8 cellular contexts compared by ENCODE assay signal in genomic region chr17:73956595-73957465, GRCh38.
DNase-seq lines count a peak whose midpoint lies in the region; ATAC-seq and TF ChIP-seq lines count a peak whose summit lies in the region.

No MANE protein-coding gene starts in this region.

- H3K4me1 Mint-ChIP-seq in CD4-positive, alpha-beta memory T cell = peaks cover 0 to 8% (median 4%) of the 10 kb centered on the region in 4 donors

- H3K27me3 ChIP-seq in CD4-positive, alpha-beta memory T cell (ENCODE audit: insufficient read depth, low read length) = peaks cover 3% of the 10 kb centered on the region
- peaks cover 12% of the 10 kb centered on the region for H3K27me3 ChIP-seq in HL-60 (ENCODE audit: insufficient read depth, poor library complexity, severe bottlenecking)
- peaks cover 12% of the 10 kb centered on the region for H3K27me3 ChIP-seq in ascending aorta

- peaks cover 3 to 5% of the 10 kb centered on the region in 2 donors for H3K27me3 Mint-ChIP-seq in CD4-positive, alpha-beta memory T cell

- DNase-seq in CD4-positive, alpha-beta memory T cell = peak; percentile 38 to 57 (median 44)
- DNase-seq in HL-60 (ENCODE audit: low read depth in 1 of 2, low spot score in 1 of 2) = peak in 1 of 2 experiments; percentile 31
- peak; percentile 38 for DNase-seq in SK-N-DZ (ENCODE audit: low spot score)
- DNase-seq in ascending aorta (ENCODE audit: low spot score in 2 of 2) = peak in 1 of 2 donors; percentile 53
- DNase-seq in left lobe of liver (ENCODE audit: low spot score) = peak; percentile 58
- DNase-seq in stimulated activated CD8-positive, alpha-beta memory T cell treated with anti-CD3 and anti-CD28 coated beads, Interleukin-12 subunit alpha, Interleukin-12 subunit beta, amount 100 ng/mL, for 1 hour (ENCODE audit: low read depth) = peak; percentile 15

- H3K27ac Mint-ChIP-seq in CD4-positive, alpha-beta memory T cell = no peak overlapping the region

- H3K9me3 Mint-ChIP-seq in CD4-positive, alpha-beta memory T cell = peaks cover 0 to 5% (median 3%) of the 10 kb centered on the region in 8 donors

- intact Hi-C loops in CD4-positive, alpha-beta memory T cell (cut with micrococcal nuclease) = loop anchor here (1.0 to 5.0 kb wide), 3 partner anchors 305 to 700 kb away; no protein-coding TSS in a partner anchor
- intact Hi-C loops in ascending aorta (cut with DNase I) = no loop called here

- no peak overlapping the region for H3K27ac ChIP-seq in CD4-positive, alpha-beta memory T cell (ENCODE audit: low read depth, low read length)
- H3K27ac ChIP-seq in HL-60 (replicated peaks) (no peak overlapping the region), ascending aorta (no peak overlapping the region)

- ATAC-seq in left lobe of liver (peak; percentile 86), GM21360 (IDR thresholded peaks at IDR 0.05; ENCODE audit: unreplicated experiment) (no peak), GM21576 (IDR thresholded peaks at IDR 0.05; ENCODE audit: unreplicated experiment) (no peak)

- H3K36me3 ChIP-seq in CD4-positive, alpha-beta memory T cell (ENCODE audit: insufficient read depth, low read length) = no peaks in the 10 kb centered on the region
- H3K36me3 ChIP-seq in ascending aorta = no peaks in the 10 kb centered on the region

- H3K36me3 Mint-ChIP-seq in CD4-positive, alpha-beta memory T cell = peaks cover 4 to 5% of the 10 kb centered on the region in 2 donors

- H3K4me1 ChIP-seq in CD4-positive, alpha-beta memory T cell (ENCODE audit: insufficient read depth, low read length) = peaks cover 18% of the 10 kb centered on the region
- no peaks in the 10 kb centered on the region for H3K4me1 ChIP-seq in ascending aorta

- peak; percentile 20 for TF ChIP-seq CTCF in HL-60 (IDR thresholded peaks at IDR 0.05; ENCODE audit: insufficient read depth, low read length)
- peak in 2 of 3 experiments; percentile 22 to 25 for TF ChIP-seq CTCF in ascending aorta (IDR thresholded peaks at IDR 0.05)

- H3K4me3 ChIP-seq in CD4-positive, alpha-beta memory T cell (ENCODE audit: low read length in 2 of 2) = no peak overlapping the region
- H3K4me3 ChIP-seq in HL-60 (replicated peaks; ENCODE audit: insufficient read depth, low read length) (no peak overlapping the region), ascending aorta (no peak overlapping the region)

- H3K4me3 Mint-ChIP-seq in CD4-positive, alpha-beta memory T cell = peak overlapping the region in 1 of 8 donors; percentile 24

- POLR2A ChIA-PET in CD4-positive, alpha-beta memory T cell (lab: Charles Lee; ENCODE audit: partially characterized antibody) = no interaction called here

- no peaks in the 10 kb centered on the region for H3K9me3 ChIP-seq in CD4-positive, alpha-beta memory T cell (ENCODE audit: control insufficient read depth in 1 of 2, low read length in 2 of 2)
- H3K9me3 ChIP-seq in ascending aorta = no peaks in the 10 kb centered on the region

- CTCF ChIA-PET in CD4-positive, alpha-beta memory T cell (lab: Charles Lee; ENCODE audit: partially characterized antibody) = interaction anchor here (1.2 to 2.0 kb wide), 4 partner anchors 234 to 526 kb away, joined by 3 to 7 read pairs (median 4); no protein-coding TSS in a partner anchor
